In genomic region chr2:137345994-137346393, GRCh38 we compare ENCODE assay signal across 21 cellular contexts.
DNase-seq lines count a peak whose midpoint lies in the region; ATAC-seq, FAIRE-seq and TF ChIP-seq lines count a peak whose summit lies in the region.
"Had no signal": no experiment of that assay in that cellular context is flagged by ENCODE, and none has a peak within 500 bp of the region (broad histone marks: within the 10 kb centered on the region; RNA-seq: fewer than 3 reads in every experiment).

No MANE protein-coding gene starts in this region.

- DNase-seq in D721Med (ENCODE audit: insufficient read length, low spot score), result no peak
- peak; percentile 10 for DNase-seq in MV-4-11 (lab: John Stamatoyannopoulos, UW)
- DNase-seq in adipocyte (ENCODE audit: low read depth), result no peak
- no peak for DNase-seq in activated CD8-positive, alpha-beta T cell treated with anti-CD3 and anti-CD28 coated beads, Interleukin-2, amount 10 ng/mL, durations not matched to agents 7 days and 5 days
- DNase-seq in spleen, result no peak
- DNase-seq: 8988T; ACHN; BE2C; C1 segment of cervical spinal cord; CD4-positive, alpha-beta memory T cell; CD4-positive, CD25-positive, alpha-beta regulatory T cell; CD8-positive, alpha-beta memory T cell; COR-L47; DMS79 treated with DMSO at 0.1 percent for 48 hours; GF-D8 had no signal

- H3K27ac ChIP-seq in spleen, result no peak overlapping the region
- H3K27ac ChIP-seq: BLaER1 had no signal

- H3K9me3 ChIP-seq in adipocyte (ENCODE audit: control insufficient read depth, low read length) (no peaks in the 10 kb centered on the region), spleen (no peaks in the 10 kb centered on the region)
- H3K9me3 ChIP-seq: BE2C, BLaER1 had no signal

- intact Hi-C loops in spleen (cut with DNase I; ENCODE audit: low total_unique reads), result no loop called here

- FAIRE-seq in D721Med (lab: Jason Lieb, UNC), result peak; percentile 77
- FAIRE-seq: A204.1, G401.6, GM12891, GM19239 had no signal

- peaks cover 4% of the 10 kb centered on the region for H3K9me3 Mint-ChIP-seq in activated CD8-positive, alpha-beta T cell treated with anti-CD3 and anti-CD28 coated beads, Interleukin-2, amount 10 ng/mL, durations not matched to agents 7 days and 5 days (ENCODE audit: insufficient read depth)

- H3K27me3 Mint-ChIP-seq in activated CD8-positive, alpha-beta T cell treated with anti-CD3 and anti-CD28 coated beads, Interleukin-2, amount 10 ng/mL, durations not matched to agents 7 days and 5 days (ENCODE audit: low read depth), result no peaks in the 10 kb centered on the region
- H3K27me3 Mint-ChIP-seq: CD4-positive, alpha-beta memory T cell; CD8-positive, alpha-beta memory T cell had no signal

- H3K36me3 Mint-ChIP-seq in activated CD8-positive, alpha-beta T cell treated with anti-CD3 and anti-CD28 coated beads, Interleukin-2, amount 10 ng/mL, durations not matched to agents 7 days and 5 days (ENCODE audit: low read depth), result no peaks in the 10 kb centered on the region
- H3K36me3 Mint-ChIP-seq: CD14-positive monocyte; CD4-positive, alpha-beta memory T cell; CD4-positive, CD25-positive, alpha-beta regulatory T cell; CD8-positive, alpha-beta memory T cell had no signal

- H3K9ac ChIP-seq in adipocyte (ENCODE audit: low read length), result peak overlapping the region; percentile 55
- H3K9ac ChIP-seq: BLaER1 had no signal

- POLR2A ChIA-PET in activated CD8-positive, alpha-beta T cell treated with anti-CD3 and anti-CD28 coated beads, Interleukin-2, amount 10 ng/mL, durations not matched to agents 7 days and 5 days (lab: Charles Lee), result no interaction called here

- no peaks in the 10 kb centered on the region for H3K27me3 ChIP-seq in adipocyte (replicated peaks; ENCODE audit: control insufficient read depth, insufficient read depth, low read length)
- no peaks in the 10 kb centered on the region for H3K27me3 ChIP-seq in spleen (replicated peaks in 1 of 7)
- H3K27me3 ChIP-seq: BE2C, BLaER1 had no signal

- TF ChIP-seq CTCF in D721Med (IDR thresholded peaks at IDR 0.05; ENCODE audit: insufficient read depth, missing control alignments) (no peak), spleen (IDR thresholded peaks at IDR 0.05 in 8 of 11, conservative IDR thresholded peaks at IDR 0.05 in 3 of 11) (no peak)

- H3K4me3 Mint-ChIP-seq in activated CD8-positive, alpha-beta T cell treated with anti-CD3 and anti-CD28 coated beads, Interleukin-2, amount 10 ng/mL, durations not matched to agents 7 days and 5 days, result no peak overlapping the region
- H3K4me3 Mint-ChIP-seq: CD14-positive monocyte; CD4-positive, alpha-beta memory T cell; CD4-positive, CD25-positive, alpha-beta regulatory T cell; CD8-positive, alpha-beta memory T cell had no signal

- H3K4me3 ChIP-seq in adipocyte (ENCODE audit: low read length), result no peak overlapping the region
- H3K4me3 ChIP-seq in spleen, result no peak overlapping the region
- H3K4me3 ChIP-seq: BLaER1 had no signal

- no peak for ATAC-seq in activated CD8-positive, alpha-beta T cell treated with anti-CD3 and anti-CD28 coated beads, Interleukin-2, amount 10 ng/mL, durations not matched to agents 7 days and 5 days

- WGBS in spleen, 5 donors, result 67 to 76% (median 68%) methylated on average over 4 of the region's 4 CpGs

- H3K36me3 ChIP-seq in adipocyte (ENCODE audit: control insufficient read depth, insufficient read depth, low read length, severe bottlenecking) (no peaks in the 10 kb centered on the region), spleen (no peaks in the 10 kb centered on the region)
- H3K36me3 ChIP-seq: BE2C, BLaER1 had no signal

- H3K4me1 ChIP-seq in adipocyte (ENCODE audit: control insufficient read depth, insufficient read depth, low read length) (peaks cover 25% of the 10 kb centered on the region), spleen (no peaks in the 10 kb centered on the region)
- H3K4me1 ChIP-seq: BE2C, BLaER1 had no signal

- CTCF ChIA-PET in activated CD8-positive, alpha-beta T cell treated with anti-CD3 and anti-CD28 coated beads, Interleukin-2, amount 10 ng/mL, durations not matched to agents 7 days and 5 days (lab: Charles Lee), result no interaction called here

- TF ChIP-seq POLR2A in spleen (IDR thresholded peaks at IDR 0.05), result no peak

- no peak overlapping the region for H3K27ac Mint-ChIP-seq in activated CD8-positive, alpha-beta T cell treated with anti-CD3 and anti-CD28 coated beads, Interleukin-2, amount 10 ng/mL, durations not matched to agents 7 days and 5 days
- H3K27ac Mint-ChIP-seq: CD14-positive monocyte; CD4-positive, alpha-beta memory T cell; CD4-positive, CD25-positive, alpha-beta regulatory T cell; CD8-positive, alpha-beta memory T cell had no signal

- no peaks in the 10 kb centered on the region for H3K4me1 Mint-ChIP-seq in activated CD8-positive, alpha-beta T cell treated with anti-CD3 and anti-CD28 coated beads, Interleukin-2, amount 10 ng/mL, durations not matched to agents 7 days and 5 days (ENCODE audit: low read depth)
- H3K4me1 Mint-ChIP-seq: CD14-positive monocyte; CD4-positive, alpha-beta memory T cell; CD4-positive, CD25-positive, alpha-beta regulatory T cell; CD8-positive, alpha-beta memory T cell had no signal
